ENCODE assay signal across 9 cellular contexts in genomic region chr5:132258102-132259060, GRCh38. TPM values are rescaled to one million over a fixed set of nuclear protein-coding genes. Genes with fewer than 3 reads are reported as not detected.
DNase-seq lines count a peak whose midpoint lies in the region; ATAC-seq and TF ChIP-seq lines count a peak whose summit lies in the region.
"Had no signal": no experiment of that assay in that cellular context is flagged by ENCODE, and none has a peak within 500 bp of the region (broad histone marks: within the 10 kb centered on the region; RNA-seq: fewer than 3 reads in every experiment).

No MANE protein-coding gene starts in this region.

- no peak for ATAC-seq in activated CD8-positive, alpha-beta memory T cell treated with anti-CD3 and anti-CD28 coated beads, Interleukin-2, amount 10 ng/mL, durations not matched to agents 7 days and 5 days
- peak; percentile 29 to 47 (median 38) for ATAC-seq in psoas muscle
- no peak for ATAC-seq in HG03342 (IDR thresholded peaks at IDR 0.05; ENCODE audit: unreplicated experiment)
- no peak for ATAC-seq in GM19328 (IDR thresholded peaks at IDR 0.05; ENCODE audit: unreplicated experiment)
- no peak for ATAC-seq in GM18520 (IDR thresholded peaks at IDR 0.05; ENCODE audit: unreplicated experiment)

- no peak overlapping the region for H3K27ac Mint-ChIP-seq in activated CD8-positive, alpha-beta memory T cell treated with anti-CD3 and anti-CD28 coated beads, Interleukin-2, amount 10 ng/mL, durations not matched to agents 7 days and 5 days
- peak overlapping the region; percentile 99 for H3K27ac Mint-ChIP-seq in glutamatergic neuron (ENCODE audit: unreplicated experiment)
- H3K27ac Mint-ChIP-seq: IgD-negative memory B cell had no signal

- intact Hi-C loops in psoas muscle (cut with DNase I), result no loop called here

- no peak for TF ChIP-seq CTCF in glutamatergic neuron (IDR thresholded peaks at IDR 0.05; ENCODE audit: partially characterized antibody, unreplicated experiment)
- no peak for TF ChIP-seq CTCF in psoas muscle (IDR thresholded peaks at IDR 0.05)

- H3K27ac ChIP-seq in psoas muscle, result peak overlapping the region; percentile 69

- no peaks in the 10 kb centered on the region for H3K9me3 ChIP-seq in psoas muscle

- H3K4me1 ChIP-seq in psoas muscle, result peaks cover 12% of the 10 kb centered on the region

- peak; percentile 75 for DNase-seq in ELR (ENCODE audit: low read depth)
- DNase-seq in activated CD8-positive, alpha-beta memory T cell treated with anti-CD3 and anti-CD28 coated beads, Interleukin-2, amount 10 ng/mL, durations not matched to agents 7 days and 5 days, result peak; percentile 35
- DNase-seq in glutamatergic neuron, result no peak
- DNase-seq in psoas muscle, result peak; percentile 37 to 55
- DNase-seq in activated CD4-positive, alpha-beta T cell treated with anti-CD3 and anti-CD28 coated beads for 48 hours, result no peak

- no peaks in the 10 kb centered on the region for H3K36me3 ChIP-seq in psoas muscle (ENCODE audit: insufficient read depth in 1 of 2, low read depth in 1 of 2)

- H3K27me3 ChIP-seq in psoas muscle (ENCODE audit: insufficient read depth in 3 of 3, low read length in 2 of 3), result peaks cover 0 to 15% (median 0%) of the 10 kb centered on the region in 3 donors

- no peaks in the 10 kb centered on the region for H3K9me3 Mint-ChIP-seq in activated CD8-positive, alpha-beta memory T cell treated with anti-CD3 and anti-CD28 coated beads, Interleukin-2, amount 10 ng/mL, durations not matched to agents 7 days and 5 days (ENCODE audit: low read depth)
- H3K9me3 Mint-ChIP-seq in glutamatergic neuron (ENCODE audit: unreplicated experiment), result peaks cover 12% of the 10 kb centered on the region
- H3K9me3 Mint-ChIP-seq: IgD-negative memory B cell had no signal

- no peak overlapping the region for H3K4me3 Mint-ChIP-seq in activated CD8-positive, alpha-beta memory T cell treated with anti-CD3 and anti-CD28 coated beads, Interleukin-2, amount 10 ng/mL, durations not matched to agents 7 days and 5 days
- peak overlapping the region; percentile 91 for H3K4me3 Mint-ChIP-seq in glutamatergic neuron (ENCODE audit: unreplicated experiment)

- 49 to 55% (median 52%) methylated on average over 19 of the region's 19 CpGs for WGBS in psoas muscle, 3 donors

- H3K4me3 ChIP-seq in psoas muscle, result peak overlapping the region; percentile 70

- no peaks in the 10 kb centered on the region for H3K36me3 Mint-ChIP-seq in activated CD8-positive, alpha-beta memory T cell treated with anti-CD3 and anti-CD28 coated beads, Interleukin-2, amount 10 ng/mL, durations not matched to agents 7 days and 5 days
- H3K36me3 Mint-ChIP-seq in glutamatergic neuron (ENCODE audit: unreplicated experiment), result no peaks in the 10 kb centered on the region

- peaks cover 16% of the 10 kb centered on the region for H3K27me3 Mint-ChIP-seq in activated CD8-positive, alpha-beta memory T cell treated with anti-CD3 and anti-CD28 coated beads, Interleukin-2, amount 10 ng/mL, durations not matched to agents 7 days and 5 days
- peaks cover 12% of the 10 kb centered on the region for H3K27me3 Mint-ChIP-seq in glutamatergic neuron (ENCODE audit: unreplicated experiment)

- CTCF ChIA-PET in activated CD8-positive, alpha-beta memory T cell treated with anti-CD3 and anti-CD28 coated beads, Interleukin-2, amount 10 ng/mL, durations not matched to agents 7 days and 5 days (lab: Charles Lee), result no interaction called here

- H3K4me1 Mint-ChIP-seq in activated CD8-positive, alpha-beta memory T cell treated with anti-CD3 and anti-CD28 coated beads, Interleukin-2, amount 10 ng/mL, durations not matched to agents 7 days and 5 days, result peaks cover 15% of the 10 kb centered on the region
- H3K4me1 Mint-ChIP-seq in glutamatergic neuron (ENCODE audit: low read depth, unreplicated experiment), result peaks cover 18% of the 10 kb centered on the region
- H3K4me1 Mint-ChIP-seq: IgD-negative memory B cell had no signal

RNA-seq across cellular contexts. Expression of gene PDLIM4, which starts 0.9 kb away (rescaled TPM):
- total RNA-seq in activated CD8-positive, alpha-beta memory T cell treated with anti-CD3 and anti-CD28 coated beads, Interleukin-2, amount 10 ng/mL, durations not matched to agents 7 days and 5 days, result 1 to 10 TPM in 1 of 2 experiments, not detected in 1; 2.3 TPM
- total RNA-seq in glutamatergic neuron (ENCODE audit: unreplicated experiment) (81.6 TPM), psoas muscle (1 to 10 TPM; 3.2 to 6.6 (median 5.6) TPM)
- polyA plus RNA-seq in psoas muscle, result 1 to 10 TPM; 1.8 to 6.4 (median 3.0) TPM
- polyA plus RNA-seq: IgD-negative memory B cell had no signal

RNA-seq across cellular contexts. Expression of gene P4HA2, which starts 30.7 kb away (rescaled TPM):
- 10 to 100 TPM in 1 of 2 experiments, 1 to 10 TPM in 1; 8.3 to 19.4 TPM for total RNA-seq in activated CD8-positive, alpha-beta memory T cell treated with anti-CD3 and anti-CD28 coated beads, Interleukin-2, amount 10 ng/mL, durations not matched to agents 7 days and 5 days
- total RNA-seq in glutamatergic neuron (ENCODE audit: unreplicated experiment) (26.6 TPM), psoas muscle (10 to 100 TPM; 12.5 to 21.6 (median 16.6) TPM)
- polyA plus RNA-seq in psoas muscle, result 10 to 100 TPM; 10.2 to 13.7 (median 13.0) TPM

RNA-seq across cellular contexts. Expression of gene SLC22A4, which starts 35.8 kb away (rescaled TPM):
- under 1 TPM; 0.32 to 0.75 TPM for total RNA-seq in activated CD8-positive, alpha-beta memory T cell treated with anti-CD3 and anti-CD28 coated beads, Interleukin-2, amount 10 ng/mL, durations not matched to agents 7 days and 5 days
- total RNA-seq in glutamatergic neuron (ENCODE audit: unreplicated experiment) (0.37 TPM), psoas muscle (10 to 100 TPM in 1 of 4 donors, 1 to 10 TPM in 3; 1.9 to 14.0 (median 2.7) TPM)
- 10 to 100 TPM in 1 of 3 donors, 1 to 10 TPM in 2; 1.1 to 17.5 (median 5.6) TPM for polyA plus RNA-seq in psoas muscle
- polyA plus RNA-seq: IgD-negative memory B cell had no signal

Comparison
In these comparisons a context has a peak if more than half of its experiments do, and no peak if none do; other contexts are left out.
1. DNase-seq: peak in ELR (single experiment), activated CD8-positive, alpha-beta memory T cell treated with anti-CD3 and anti-CD28 coated beads, Interleukin-2, amount 10 ng/mL, durations not matched to agents 7 days and 5 days (single experiment) and psoas muscle (2 of 2); none in glutamatergic neuron (single experiment) and activated CD4-positive, alpha-beta T cell treated with anti-CD3 and anti-CD28 coated beads for 48 hours (single experiment).
2. ATAC-seq: peak in psoas muscle (4 of 4); none in activated CD8-positive, alpha-beta memory T cell treated with anti-CD3 and anti-CD28 coated beads, Interleukin-2, amount 10 ng/mL, durations not matched to agents 7 days and 5 days (single experiment), HG03342 (single experiment), GM19328 (single experiment) and GM18520 (single experiment).
3. RNA of gene PDLIM4, which starts 0.9 kb away (total RNA-seq): 81.6 TPM in glutamatergic neuron (single experiment); 3.2 to 6.6 TPM in psoas muscle and 2.3 TPM in activated CD8-positive, alpha-beta memory T cell treated with anti-CD3 and anti-CD28 coated beads, Interleukin-2, amount 10 ng/mL, durations not matched to agents 7 days and 5 days; every median in the first group is over 10 times any median in the second.